Comparison of ENCODE assay signal across 19 cellular contexts in the genomic region with DNA sequence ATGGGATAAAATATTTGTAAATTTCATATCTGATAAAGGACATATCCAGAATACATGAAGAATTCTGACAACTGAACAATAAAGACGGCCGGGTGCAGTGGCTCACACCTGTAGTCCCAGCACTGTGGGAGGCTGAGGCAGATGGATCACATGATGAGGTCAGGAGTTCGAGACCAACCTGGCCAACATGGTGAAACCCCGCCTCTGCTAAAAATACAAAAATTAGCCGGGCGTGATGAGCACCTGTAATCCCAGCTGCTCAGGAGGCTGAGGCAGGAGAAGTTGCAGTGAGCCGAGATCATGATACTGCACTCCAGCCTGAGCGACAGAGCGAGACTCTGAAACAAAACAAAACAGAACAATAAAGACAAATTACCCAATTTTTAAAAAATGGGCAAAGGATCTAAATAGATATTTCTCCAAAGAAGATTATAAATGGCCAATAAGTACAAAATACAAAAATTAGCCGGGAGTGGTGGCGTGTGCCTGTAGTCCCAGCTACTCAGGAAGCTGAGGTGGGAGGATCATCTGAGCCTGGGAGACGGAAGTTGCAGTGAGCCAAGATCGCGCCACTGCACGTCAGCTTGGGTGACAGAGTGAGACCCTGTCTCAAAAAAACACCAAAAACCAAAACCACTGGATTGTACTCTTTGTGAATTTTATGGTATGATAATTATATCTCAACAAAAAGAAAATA. TPM values are rescaled to one million over a fixed set of nuclear protein-coding genes. Genes with fewer than 3 reads are reported as not detected.
DNase-seq lines count a peak whose midpoint lies in the region; ATAC-seq and TF ChIP-seq lines count a peak whose summit lies in the region.
"Had no signal": no experiment of that assay in that cellular context is flagged by ENCODE, and none has a peak within 500 bp of the region (broad histone marks: within the 10 kb centered on the region; RNA-seq: fewer than 3 reads in every experiment).

No MANE protein-coding gene starts in this region.

- H3K9me3 ChIP-seq in T-helper 17 cell (ENCODE audit: control insufficient read depth, low read length, poor library complexity, severe bottlenecking) (no peaks in the 10 kb centered on the region), aorta (ENCODE audit: control insufficient read depth, low read length) (no peaks in the 10 kb centered on the region), body of pancreas (no peaks in the 10 kb centered on the region)
- no peaks in the 10 kb centered on the region for H3K9me3 ChIP-seq in CD4-positive, alpha-beta memory T cell (ENCODE audit: control insufficient read depth in 1 of 2, low read length in 2 of 2)
- H3K9me3 ChIP-seq: left lung, tibial artery had no signal

- H3K4me1 ChIP-seq in aorta (ENCODE audit: control insufficient read depth in 1 of 2, insufficient read depth in 2 of 2, low read length in 2 of 2) (no peaks in the 10 kb centered on the region), body of pancreas (no peaks in the 10 kb centered on the region)
- H3K4me1 ChIP-seq in CD4-positive, alpha-beta memory T cell (ENCODE audit: insufficient read depth, low read length) = peaks cover 10% of the 10 kb centered on the region
- H3K4me1 ChIP-seq: tibial artery had no signal

- H3K27me3 ChIP-seq in aorta (ENCODE audit: control insufficient read depth in 1 of 2, insufficient read depth in 2 of 2, low read length in 1 of 2) (no peaks in the 10 kb centered on the region), body of pancreas (no peaks in the 10 kb centered on the region)
- H3K27me3 ChIP-seq in CD4-positive, alpha-beta memory T cell (ENCODE audit: insufficient read depth, low read length) = no peaks in the 10 kb centered on the region
- H3K27me3 ChIP-seq: left lung, tibial artery had no signal

- POLR2A ChIA-PET in CD4-positive, alpha-beta memory T cell (lab: Charles Lee; ENCODE audit: partially characterized antibody) = interaction anchor here (1.2 kb wide), 1 partner anchor 10 kb away, joined by 7 read pairs; a partner anchor contains a TSS

- H3K36me3 ChIP-seq in aorta (ENCODE audit: control insufficient read depth in 1 of 2, insufficient read depth in 2 of 2, low read length in 1 of 2) (no peaks in the 10 kb centered on the region), body of pancreas (replicated peaks in 1 of 2; ENCODE audit: insufficient read depth in 1 of 2, low read depth in 2 of 2) (no peaks in the 10 kb centered on the region)
- no peaks in the 10 kb centered on the region for H3K36me3 ChIP-seq in CD4-positive, alpha-beta memory T cell (ENCODE audit: insufficient read depth, low read length)
- H3K36me3 ChIP-seq: left lung, tibial artery had no signal

- peaks cover 15% of the 10 kb centered on the region for H3K4me1 Mint-ChIP-seq in T-helper 17 cell
- H3K4me1 Mint-ChIP-seq in CD4-positive, alpha-beta memory T cell = peaks cover 8 to 10% (median 10%) of the 10 kb centered on the region in 4 donors

- H3K27me3 Mint-ChIP-seq in T-helper 17 cell = no peaks in the 10 kb centered on the region
- H3K27me3 Mint-ChIP-seq in CD4-positive, alpha-beta memory T cell = no peaks in the 10 kb centered on the region

- H3K4me3 Mint-ChIP-seq in T-helper 17 cell = peak overlapping the region; percentile 56
- peak overlapping the region in 1 of 8 donors; percentile 12 for H3K4me3 Mint-ChIP-seq in CD4-positive, alpha-beta memory T cell

- 87 to 90% methylated on average over 15 of the region's 15 CpGs for WGBS in aorta, 2 donors
- 82 to 85% methylated on average over 15 of the region's 15 CpGs for WGBS in body of pancreas, 2 donors

- H3K9me3 Mint-ChIP-seq in CD4-positive, alpha-beta memory T cell = no peaks in the 10 kb centered on the region

- H3K27ac ChIP-seq in aorta (ENCODE audit: low read depth in 1 of 2, low read length in 2 of 2) (no peak overlapping the region), body of pancreas (no peak overlapping the region)
- H3K27ac ChIP-seq in CD4-positive, alpha-beta memory T cell (ENCODE audit: low read depth, low read length) = no peak overlapping the region
- H3K27ac ChIP-seq: 22Rv1, left lung, tibial artery had no signal

- H3K4me3 ChIP-seq in aorta (ENCODE audit: low read length in 2 of 2) (no peak overlapping the region), body of pancreas (no peak overlapping the region)
- no peak overlapping the region for H3K4me3 ChIP-seq in CD4-positive, alpha-beta memory T cell (ENCODE audit: low read length in 2 of 2)
- H3K4me3 ChIP-seq: left lung, tibial artery had no signal

- CTCF ChIA-PET in CD4-positive, alpha-beta memory T cell (lab: Charles Lee; ENCODE audit: partially characterized antibody) = interaction anchor here (0.9 to 4.0 kb wide), 2 partner anchors 10 to 53 kb away, joined by 3 to 28 read pairs; no protein-coding TSS in a partner anchor

- TF ChIP-seq CTCF in body of pancreas (IDR thresholded peaks at IDR 0.05) = no peak

- H3K36me3 Mint-ChIP-seq in T-helper 17 cell (ENCODE audit: low read depth) = no peaks in the 10 kb centered on the region
- H3K36me3 Mint-ChIP-seq in CD4-positive, alpha-beta memory T cell = no peaks in the 10 kb centered on the region

- intact Hi-C loops in aorta (cut with DNase I) = no loop called here
- intact Hi-C loops in CD4-positive, alpha-beta memory T cell (cut with micrococcal nuclease) = no loop called here
- intact Hi-C loops in body of pancreas (cut with DNase I) = no loop called here

- DNase-seq in NCI-H2171 treated with DMSO at 0.1 percent for 48 hours (lab: John Stamatoyannopoulos, UW) (peak; percentile 18), NCI-H2171 (lab: John Stamatoyannopoulos, UW) (no peak), T-helper 17 cell (no peak), aorta (peak; percentile 9 to 25), body of pancreas (no peak), ACHN (no peak)
- DNase-seq in CD4-positive, alpha-beta memory T cell = no peak
- DNase-seq: activated naive CD4-positive, alpha-beta T cell treated with Interleukin-2 at 50 U/mL for 16 hours; anterior cingulate cortex; C1 segment of cervical spinal cord; cerebellar nuclear complex; DMS 273 treated with DMSO at 0.1 percent for 48 hours; effector memory CD4-positive, alpha-beta T cell; NCI-H1417 treated with DMSO at 0.1 percent for 48 hours; retina; tibial artery had no signal

- ATAC-seq in HG03064 (IDR thresholded peaks at IDR 0.05; ENCODE audit: low read depth, unreplicated experiment) (peak; percentile 54), T-helper 17 cell (no peak), aorta (ENCODE audit: low FRiP score) (no peak), body of pancreas (no peak)
- ATAC-seq: left lung had no signal

- in situ Hi-C loops in ACHN (cut with HindIII; ENCODE audit: low pct_ligation_motif_present, low pct_unique_long_range_greater_than_20kb, low sequenced_read_pairs) = no loop called here

- peak overlapping the region; percentile 14 for H3K27ac Mint-ChIP-seq in T-helper 17 cell
- peak overlapping the region in 1 of 7 donors; percentile 30 for H3K27ac Mint-ChIP-seq in CD4-positive, alpha-beta memory T cell

- no peak for TF ChIP-seq POLR2A in body of pancreas (IDR thresholded peaks at IDR 0.05)

RNA-seq across cellular contexts. Expression of a gene that starts 9.6 kb away (rescaled TPM):
- 100 to 1,000 TPM; 103 TPM for total RNA-seq in T-helper 17 cell
- 10 to 100 TPM; 63.7 to 96.9 TPM for total RNA-seq in aorta
- 1 to 10 TPM; 6.8 to 6.9 TPM for polyA plus RNA-seq in aorta
- 100 to 1,000 TPM; 116 to 122 TPM for total RNA-seq in CD4-positive, alpha-beta memory T cell
- 10 to 100 TPM; 14.3 to 64.2 TPM for polyA plus RNA-seq in CD4-positive, alpha-beta memory T cell
- total RNA-seq in body of pancreas = 10 to 100 TPM; 29.8 to 32.0 TPM

RNA-seq across cellular contexts. Expression of a gene that starts 37.2 kb away (rescaled TPM):
- 1 to 10 TPM; 1.4 to 3.8 TPM for total RNA-seq in T-helper 17 cell
- total RNA-seq in aorta = under 1 TPM; 0.23 to 0.57 TPM
- under 1 TPM; 0.18 to 0.50 TPM for polyA plus RNA-seq in aorta
- 1 to 10 TPM; 2.2 to 3.0 TPM for total RNA-seq in CD4-positive, alpha-beta memory T cell
- polyA plus RNA-seq in CD4-positive, alpha-beta memory T cell = not detected
- 10 to 100 TPM; 33.7 to 63.9 TPM for total RNA-seq in body of pancreas

Comparison
In these comparisons a context has a peak if more than half of its experiments do, and no peak if none do; other contexts are left out.
1. DNase-seq: peak in NCI-H2171 treated with DMSO at 0.1 percent for 48 hours (single experiment) and aorta (2 of 2); none in NCI-H2171 (single experiment), T-helper 17 cell (0 of 3), CD4-positive, alpha-beta memory T cell (0 of 5), body of pancreas (0 of 4) and ACHN (single experiment).
2. RNA of a gene that starts 37.2 kb away (total RNA-seq): 33.7 to 63.9 TPM in body of pancreas; 1.4 to 3.8 TPM in T-helper 17 cell, 2.2 to 3.0 TPM in CD4-positive, alpha-beta memory T cell and 0.23 to 0.57 TPM in aorta; every median in the first group is over 4 times any median in the second.